21 cellular contexts compared by ENCODE assay signal in genomic region chr17:1038459-1039118, GRCh38. TPM values are rescaled to one million over a fixed set of nuclear protein-coding genes. Genes with fewer than 3 reads are reported as not detected.
DNase-seq lines count a peak whose midpoint lies in the region; ATAC-seq and TF ChIP-seq lines count a peak whose summit lies in the region.
"Had no signal": no experiment of that assay in that cellular context is flagged by ENCODE, and none has a peak within 500 bp of the region (broad histone marks: within the 10 kb centered on the region; RNA-seq: fewer than 3 reads in every experiment).

No MANE protein-coding gene starts in this region.

- ATAC-seq in heart right ventricle (no peak), left ventricle myocardium superior (no peak), gastrocnemius medialis (no peak)
- ATAC-seq in activated CD8-positive, alpha-beta memory T cell treated with anti-CD3 and anti-CD28 coated beads, Interleukin-2, amount 10 ng/mL, durations not matched to agents 7 days and 5 days: no peak
- ATAC-seq: K562 had no signal

- H3K36me3 Mint-ChIP-seq in activated CD8-positive, alpha-beta memory T cell treated with anti-CD3 and anti-CD28 coated beads, Interleukin-2, amount 10 ng/mL, durations not matched to agents 7 days and 5 days: peaks cover 9% of the 10 kb centered on the region

- DNase-seq in heart right ventricle: no peak
- DNase-seq in left ventricle myocardium superior: no peak
- DNase-seq in left kidney (ENCODE audit: low read depth, low spot score): peak; percentile 62
- DNase-seq in gastrocnemius medialis: no peak
- DNase-seq in activated CD8-positive, alpha-beta memory T cell treated with anti-CD3 and anti-CD28 coated beads, Interleukin-2, amount 10 ng/mL, durations not matched to agents 7 days and 5 days: no peak
- DNase-seq in ascending aorta (ENCODE audit: low spot score in 2 of 2): no peak
- no peak for DNase-seq in HPDE6-E6E7 (ENCODE audit: extremely low spot score)
- DNase-seq in NCI-H526 (lab: John Stamatoyannopoulos, UW): no peak
- DNase-seq: activated CD4-positive, alpha-beta memory T cell treated with anti-CD3 and anti-CD28 coated beads, Interleukin-2, amount 10 ng/mL, durations not matched to agents 7 days and 5 days; activated naive CD8-positive, alpha-beta T cell treated with anti-CD3 and anti-CD28 coated beads for 36 hours; activated T-cell treated with anti-CD3 and anti-CD28 coated beads, Interleukin-2, amount 50 U/mL, for 48 hours; CD4-positive, alpha-beta T cell; effector CD8-positive, alpha-beta T cell; HFFc6; NCI-H1092; NCI-H2081 treated with DMSO at 0.1 percent for 48 hours; NCI-H526 treated with DMSO at 0.1 percent for 48 hours; SIG-M5; stimulated activated CD4-positive, alpha-beta T cell treated with anti-CD3 and anti-CD28 coated beads, Interleukin-2, amount 100 ng/mL, for 48 hours had no signal

- intact Hi-C loops in heart right ventricle (cut with DNase I): no loop called here
- intact Hi-C loops in left ventricle myocardium superior (cut with micrococcal nuclease): no loop called here
- intact Hi-C loops in gastrocnemius medialis (cut with DNase I; ENCODE audit: low total_unique reads): loop anchor here (5.0 kb wide), 1 partner anchor 36 kb away; no protein-coding TSS in a partner anchor
- intact Hi-C loops in ascending aorta (cut with DNase I): no loop called here

- H3K27me3 ChIP-seq in heart right ventricle (no peaks in the 10 kb centered on the region), gastrocnemius medialis (no peaks in the 10 kb centered on the region), ascending aorta (no peaks in the 10 kb centered on the region)
- H3K27me3 ChIP-seq: testis had no signal

- peaks cover 0 to 36% (median 4%) of the 10 kb centered on the region in 9 donors for H3K36me3 ChIP-seq in heart right ventricle
- H3K36me3 ChIP-seq in gastrocnemius medialis: no peaks in the 10 kb centered on the region
- peaks cover 25 to 37% of the 10 kb centered on the region in 2 donors for H3K36me3 ChIP-seq in ascending aorta

- no peak for TF ChIP-seq POLR2A in gastrocnemius medialis (IDR thresholded peaks at IDR 0.05)

- peaks cover 31 to 81% (median 54%) of the 10 kb centered on the region in 9 donors for H3K4me1 ChIP-seq in heart right ventricle
- H3K4me1 ChIP-seq in gastrocnemius medialis: peaks cover 13 to 31% of the 10 kb centered on the region in 2 donors
- peaks cover 6 to 7% of the 10 kb centered on the region in 2 donors for H3K4me1 ChIP-seq in ascending aorta

- peaks cover 2% of the 10 kb centered on the region for H3K9me3 Mint-ChIP-seq in activated CD8-positive, alpha-beta memory T cell treated with anti-CD3 and anti-CD28 coated beads, Interleukin-2, amount 10 ng/mL, durations not matched to agents 7 days and 5 days (ENCODE audit: low read depth)
- H3K9me3 Mint-ChIP-seq: activated naive CD8-positive, alpha-beta T cell treated with anti-CD3 and anti-CD28 coated beads for 36 hours; CD4-positive, alpha-beta T cell had no signal

- no peaks in the 10 kb centered on the region for H3K4me1 Mint-ChIP-seq in activated CD8-positive, alpha-beta memory T cell treated with anti-CD3 and anti-CD28 coated beads, Interleukin-2, amount 10 ng/mL, durations not matched to agents 7 days and 5 days
- H3K4me1 Mint-ChIP-seq: activated CD4-positive, alpha-beta memory T cell treated with anti-CD3 and anti-CD28 coated beads, Interleukin-2, amount 10 ng/mL, durations not matched to agents 7 days and 5 days; activated naive CD8-positive, alpha-beta T cell treated with anti-CD3 and anti-CD28 coated beads for 36 hours had no signal

- no peaks in the 10 kb centered on the region for H3K27me3 Mint-ChIP-seq in activated CD8-positive, alpha-beta memory T cell treated with anti-CD3 and anti-CD28 coated beads, Interleukin-2, amount 10 ng/mL, durations not matched to agents 7 days and 5 days
- H3K27me3 Mint-ChIP-seq: activated CD4-positive, alpha-beta memory T cell treated with anti-CD3 and anti-CD28 coated beads, Interleukin-2, amount 10 ng/mL, durations not matched to agents 7 days and 5 days; activated naive CD8-positive, alpha-beta T cell treated with anti-CD3 and anti-CD28 coated beads for 36 hours; CD4-positive, alpha-beta T cell had no signal

- CTCF ChIA-PET in activated CD8-positive, alpha-beta memory T cell treated with anti-CD3 and anti-CD28 coated beads, Interleukin-2, amount 10 ng/mL, durations not matched to agents 7 days and 5 days (lab: Charles Lee): interaction anchor here (1.1 kb wide), 1 partner anchor 18 kb away, joined by 3 read pairs; no protein-coding TSS in a partner anchor

- H3K4me3 Mint-ChIP-seq in activated CD8-positive, alpha-beta memory T cell treated with anti-CD3 and anti-CD28 coated beads, Interleukin-2, amount 10 ng/mL, durations not matched to agents 7 days and 5 days: no peak overlapping the region
- H3K4me3 Mint-ChIP-seq: activated CD4-positive, alpha-beta memory T cell treated with anti-CD3 and anti-CD28 coated beads, Interleukin-2, amount 10 ng/mL, durations not matched to agents 7 days and 5 days; activated naive CD8-positive, alpha-beta T cell treated with anti-CD3 and anti-CD28 coated beads for 36 hours; CD4-positive, alpha-beta T cell; HFFc6 had no signal

- WGBS in heart right ventricle, 2 donors: 83% methylated on average over 31 of the region's 31 CpGs

- H3K9me3 ChIP-seq in heart right ventricle (no peaks in the 10 kb centered on the region), gastrocnemius medialis (no peaks in the 10 kb centered on the region), ascending aorta (no peaks in the 10 kb centered on the region)
- H3K9me3 ChIP-seq: testis had no signal

- no peak overlapping the region for H3K27ac Mint-ChIP-seq in activated CD8-positive, alpha-beta memory T cell treated with anti-CD3 and anti-CD28 coated beads, Interleukin-2, amount 10 ng/mL, durations not matched to agents 7 days and 5 days
- H3K27ac Mint-ChIP-seq: activated CD4-positive, alpha-beta memory T cell treated with anti-CD3 and anti-CD28 coated beads, Interleukin-2, amount 10 ng/mL, durations not matched to agents 7 days and 5 days; activated naive CD8-positive, alpha-beta T cell treated with anti-CD3 and anti-CD28 coated beads for 36 hours; CD4-positive, alpha-beta T cell; HFFc6 had no signal

- no peak for TF ChIP-seq CTCF in heart right ventricle (IDR thresholded peaks at IDR 0.05)
- TF ChIP-seq CTCF in gastrocnemius medialis (IDR thresholded peaks at IDR 0.05 in 4 of 5, conservative IDR thresholded peaks at IDR 0.05 in 1 of 5): no peak
- TF ChIP-seq CTCF in ascending aorta (IDR thresholded peaks at IDR 0.05): no peak

- in situ Hi-C loops in gastrocnemius medialis (cut with MboI; ENCODE audit: low sequenced_read_pairs in 4 of 4): no loop called here

- H3K27ac ChIP-seq in heart right ventricle (peak overlapping the region; percentile 80 to 98 (median 90)), gastrocnemius medialis (peak overlapping the region; percentile 67 to 80 (median 76)), ascending aorta (no peak overlapping the region)

- H3K4me3 ChIP-seq in heart right ventricle (peak overlapping the region in 4 of 10 donors; percentile 25 to 34 (median 30)), gastrocnemius medialis (no peak overlapping the region), ascending aorta (no peak overlapping the region)
- H3K4me3 ChIP-seq: K562, testis had no signal

RNA-seq across cellular contexts. Expression of gene TIMM22, which starts 41.7 kb away (rescaled TPM):
- total RNA-seq in heart right ventricle (10 to 100 TPM; 15.0 to 19.8 (median 18.5) TPM), left ventricle myocardium superior (15.8 TPM), gastrocnemius medialis (10 to 100 TPM; 14.4 to 16.1 (median 15.3) TPM), ascending aorta (12.1 TPM)
- 10 to 100 TPM; 12.5 to 14.8 TPM for polyA plus RNA-seq in heart right ventricle
- 10 to 100 TPM in 1 of 2 experiments, 1 to 10 TPM in 1; 9.7 to 12.5 TPM for total RNA-seq in activated CD8-positive, alpha-beta memory T cell treated with anti-CD3 and anti-CD28 coated beads, Interleukin-2, amount 10 ng/mL, durations not matched to agents 7 days and 5 days

RNA-seq across cellular contexts. Expression of gene NXN, which starts 59.0 kb away (rescaled TPM):
- 10 to 100 TPM; 11.6 to 24.4 (median 15.9) TPM for total RNA-seq in heart right ventricle
- polyA plus RNA-seq in heart right ventricle: 10 to 100 TPM in 1 of 2 donors, 1 to 10 TPM in 1; 9.9 to 20.8 TPM
- 18.9 TPM for total RNA-seq in left ventricle myocardium superior
- 10 to 100 TPM; 55.6 to 86.4 (median 62.7) TPM for total RNA-seq in gastrocnemius medialis
- under 1 TPM; 0.14 to 0.70 TPM for total RNA-seq in activated CD8-positive, alpha-beta memory T cell treated with anti-CD3 and anti-CD28 coated beads, Interleukin-2, amount 10 ng/mL, durations not matched to agents 7 days and 5 days
- 67.3 TPM for total RNA-seq in ascending aorta

Comparison
In these comparisons a context has a peak if more than half of its experiments do, and no peak if none do; other contexts are left out.
1. H3K27ac ChIP-seq: peak in heart right ventricle (10 of 10) and gastrocnemius medialis (4 of 4); none in ascending aorta (0 of 2).
2. RNA of gene NXN, which starts 59.0 kb away (total RNA-seq): 67.3 TPM in ascending aorta (single experiment), 55.6 to 86.4 TPM in gastrocnemius medialis, 18.9 TPM in left ventricle myocardium superior (single experiment) and 11.6 to 24.4 TPM in heart right ventricle; 0.14 to 0.70 TPM in activated CD8-positive, alpha-beta memory T cell treated with anti-CD3 and anti-CD28 coated beads, Interleukin-2, amount 10 ng/mL, durations not matched to agents 7 days and 5 days; every median in the first group is over 4 times any median in the second.